32 cellular contexts compared by ENCODE assay signal in the genomic region with DNA sequence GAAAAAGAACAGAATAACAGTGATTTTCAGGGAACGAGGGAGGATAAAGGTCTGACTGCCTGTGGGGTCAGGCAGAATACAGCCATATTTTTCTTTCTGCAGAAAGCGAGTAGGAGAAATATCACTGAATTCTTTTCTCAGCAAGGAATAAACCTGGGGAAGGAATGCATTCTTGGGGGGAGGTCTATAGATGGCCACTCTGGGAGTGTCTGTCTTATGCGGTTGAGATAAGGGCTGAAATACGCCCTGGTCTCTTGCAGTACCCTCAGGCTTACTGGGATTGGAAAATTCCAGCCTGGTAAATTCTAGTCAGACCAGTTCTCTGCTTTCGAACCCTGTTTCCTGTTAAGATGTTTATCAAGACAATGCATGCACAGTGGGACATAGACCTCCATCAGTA. TPM values are rescaled to one million over a fixed set of nuclear protein-coding genes. Genes with fewer than 3 reads are reported as not detected.
"Had no signal": no experiment of that assay in that cellular context is flagged by ENCODE, and none has a peak within 500 bp of the region (broad histone marks: within the 10 kb centered on the region; RNA-seq: fewer than 3 reads in every experiment).

No MANE protein-coding gene starts in this region.

- H3K27ac Mint-ChIP-seq: activated CD4-positive, alpha-beta T cell treated with anti-CD3 and anti-CD28 coated beads, Interleukin-2, amount 10 ng/mL, durations not matched to agents 24 days and 14 days; activated CD8-positive, alpha-beta T cell treated with anti-CD3 and anti-CD28 coated beads, Interleukin-2, amount 10 ng/mL, durations not matched to agents 7 days and 5 days; activated naive CD4-positive, alpha-beta T cell treated with anti-CD3 and anti-CD28 coated beads for 36 hours; activated naive CD4-positive, alpha-beta T cell treated with anti-CD3 and anti-CD28 coated beads, Interleukin-2, amount 50 U/mL, for 72 hours; activated T-cell treated with anti-CD3 and anti-CD28 coated beads, Interleukin-2, amount 50 U/mL, for 24 hours; activated T-helper 2 cell treated with anti-CD3 and anti-CD28 coated beads, Interferon-gamma antibody, Interleukin-2, Interleukin-4, amounts not matched to agents 10 μg/mL and 5 μg/mL and 100 μg/mL, durations not matched to agents 14 hours and 24 hours and 36 hours had no signal

- H3K9ac ChIP-seq: KMS-11 had no signal

- H3K4me1 ChIP-seq: adrenal gland, body of pancreas, breast epithelium had no signal

- H3K27me3 ChIP-seq: adrenal gland, body of pancreas, breast epithelium had no signal

- H3K9me3 ChIP-seq: adrenal gland had no signal

- H3K4me3 ChIP-seq: adrenal gland, body of pancreas, breast epithelium had no signal

- H3K36me3 ChIP-seq: adrenal gland, breast epithelium, WERI-Rb-1 had no signal

- H3K27ac ChIP-seq: adrenal gland, body of pancreas, breast epithelium, KMS-11, WERI-Rb-1 had no signal

- H3K4me2 ChIP-seq: KMS-11 had no signal

- H3K4me1 Mint-ChIP-seq: activated CD4-positive, alpha-beta T cell treated with anti-CD3 and anti-CD28 coated beads, Interleukin-2, amount 10 ng/mL, durations not matched to agents 24 days and 14 days had no signal

- DNase-seq: activated CD4-positive, alpha-beta T cell treated with anti-CD3 and anti-CD28 coated beads, Interleukin-2, amount 10 ng/mL, durations not matched to agents 24 days and 14 days; activated CD4-positive, alpha-beta T cell treated with anti-CD3 and anti-CD28 coated beads, Interleukin-2, amount 50 U/mL, for 4 hours; activated CD8-positive, alpha-beta T cell treated with anti-CD3 and anti-CD28 coated beads, Interleukin-2, amount 10 ng/mL, durations not matched to agents 7 days and 5 days; activated gamma-delta T cell; activated naive CD4-positive, alpha-beta T cell treated with anti-CD3 and anti-CD28 coated beads for 36 hours; activated T-cell treated with anti-CD3 and anti-CD28 coated beads, Interleukin-2, amount 50 U/mL, for 24 hours; adrenal gland; body of pancreas; MM.1S; MV-4-11; NCI-H1092; NCI-H1436 treated with DMSO at 0.1 percent for 48 hours; NCI-H187; NCI-H2081; NCI-H2171 treated with DMSO at 0.1 percent for 48 hours; NCI-H226; NCI-H446 treated with DMSO at 0.1 percent for 48 hours; NCI-H524; NCI-H69; NK-92 treated with Interleukin-12 subunit alpha and Interleukin-12 subunit beta, amount 100 ng/mL, for 24 hours; Right ventricle myocardium superior; SW 1271; T-helper 1 cell; T-helper 2 cell; T-helper 9 cell; WERI-Rb-1 had no signal

- H3K4me3 Mint-ChIP-seq: activated CD4-positive, alpha-beta T cell treated with anti-CD3 and anti-CD28 coated beads, Interleukin-2, amount 10 ng/mL, durations not matched to agents 24 days and 14 days; activated CD8-positive, alpha-beta T cell treated with anti-CD3 and anti-CD28 coated beads, Interleukin-2, amount 10 ng/mL, durations not matched to agents 7 days and 5 days; activated naive CD4-positive, alpha-beta T cell treated with anti-CD3 and anti-CD28 coated beads for 36 hours; activated T-cell treated with anti-CD3 and anti-CD28 coated beads, Interleukin-2, amount 50 U/mL, for 24 hours had no signal

RNA-seq across cellular contexts. Expression of gene CNGA1, which starts 26.3 kb away (rescaled TPM):
- total RNA-seq: activated CD4-positive, alpha-beta T cell treated with anti-CD3 and anti-CD28 coated beads, Interleukin-2, amount 10 ng/mL, durations not matched to agents 24 days and 14 days; activated CD8-positive, alpha-beta T cell treated with anti-CD3 and anti-CD28 coated beads, Interleukin-2, amount 10 ng/mL, durations not matched to agents 7 days and 5 days; activated T-helper 2 cell treated with anti-CD3 and anti-CD28 coated beads, Interferon-gamma antibody, Interleukin-2, Interleukin-4, amounts not matched to agents 10 μg/mL and 5 μg/mL and 100 μg/mL, durations not matched to agents 14 hours and 24 hours and 36 hours; astrocyte; LHCN-M2 had no signal
